ENCODE assay signal across 1 cellular context in genomic region chr15:43329960-43330779, GRCh38.
TF ChIP-seq lines count a peak whose summit lies in the region.

LCMT2 (minus strand) TSS chr15:43330573; CDS start chr15:43330489, 84 bp downstream.

TF ChIP-seq in HepG2, 621 proteins besides CTCF, POLR2A, EP300 and RAD21 (continued from another document and continues in another):
- TF ChIP-seq MAFF (IDR thresholded peaks at IDR 0.05; ENCODE audit: low read depth, low read length) (no peak), CAMTA2 (CRISPR knock-in tag; IDR thresholded peaks at IDR 0.05; ENCODE audit: borderline replicate concordance) (peak; percentile 94), FOXP1 (IDR thresholded peaks at IDR 0.05) (no peak), FOXP1 (CRISPR knock-in tag; IDR thresholded peaks at IDR 0.05) (no peak), ZNF121 (CRISPR knock-in tag; IDR thresholded peaks at IDR 0.05) (no peak), TMF1 (CRISPR knock-in tag; IDR thresholded peaks at IDR 0.05; ENCODE audit: low read depth) (no peak; the same call in 1 of the 2 replicates), GPBP1L1 (CRISPR knock-in tag; IDR thresholded peaks at IDR 0.05) (no peak), RFX1 (IDR thresholded peaks at IDR 0.05) (no peak), ZNF503 (CRISPR knock-in tag; IDR thresholded peaks at IDR 0.05) (peak; percentile 16; the same call in 1 of the 2 replicates), MAX (IDR thresholded peaks at IDR 0.05) (peak; percentile 91), ZNF350 (CRISPR knock-in tag; IDR thresholded peaks at IDR 0.05; ENCODE audit: borderline replicate concordance, low read depth) (peak; percentile 72; the same call in 1 of the 2 replicates), RNF2 (conservative IDR thresholded peaks at IDR 0.05; ENCODE audit: low read depth) (peak; percentile 76), SIX4 (CRISPR knock-in tag; IDR thresholded peaks at IDR 0.05) (0 out of 2 replicates have a peak, but pooled peaks have one; percentile 9), PHB2 (IDR thresholded peaks at IDR 0.05; ENCODE audit: partially characterized antibody) (no peak), HIC2 (CRISPR knock-in tag; IDR thresholded peaks at IDR 0.05; ENCODE audit: low read depth) (peak; percentile 12; the same call in 1 of the 2 replicates), ZNF558 (CRISPR knock-in tag; IDR thresholded peaks at IDR 0.05; ENCODE audit: borderline replicate concordance) (peak; percentile 84; the same call in 1 of the 2 replicates), NCOA2 (CRISPR knock-in tag; IDR thresholded peaks at IDR 0.05) (peak; percentile 8; the same call in 1 of the 2 replicates), MAFK (conservative IDR thresholded peaks at IDR 0.05 in 1 of 2, IDR thresholded peaks at IDR 0.05 in 1 of 2; ENCODE audit: low read length in 2 of 2) (no peak), ZNF781 (CRISPR knock-in tag; IDR thresholded peaks at IDR 0.05; ENCODE audit: borderline replicate concordance, not compliant biosample characterization) (peak; percentile 87), THAP7 (CRISPR knock-in tag; IDR thresholded peaks at IDR 0.05) (no peak), ZNF557 (CRISPR knock-in tag; IDR thresholded peaks at IDR 0.05) (no peak), TIGD3 (CRISPR knock-in tag; IDR thresholded peaks at IDR 0.05; ENCODE audit: borderline replicate concordance) (peak; percentile 63), ZBTB1 (CRISPR knock-in tag; IDR thresholded peaks at IDR 0.05; ENCODE audit: borderline replicate concordance) (no peak), SAFB2 (CRISPR knock-in tag; IDR thresholded peaks at IDR 0.05; ENCODE audit: borderline replicate concordance, low read depth) (no peak), ZNF205 (CRISPR knock-in tag; IDR thresholded peaks at IDR 0.05) (0 out of 2 replicates have a peak, but pooled peaks have one; percentile 34), NFIB (CRISPR knock-in tag; IDR thresholded peaks at IDR 0.05; ENCODE audit: borderline replicate concordance) (no peak), RNF219 (CRISPR knock-in tag; IDR thresholded peaks at IDR 0.05) (no peak; the same call in 1 of the 2 replicates), ZSCAN31 (CRISPR knock-in tag; IDR thresholded peaks at IDR 0.05; ENCODE audit: low read depth) (peak; percentile 31; the same call in 1 of the 2 replicates), ZNF256 (CRISPR knock-in tag; conservative IDR thresholded peaks at IDR 0.05) (0 out of 2 replicates have a peak, but pooled peaks have one; percentile 3), NFYB (CRISPR knock-in tag; IDR thresholded peaks at IDR 0.05) (peak; percentile 69), RBM39 (IDR thresholded peaks at IDR 0.05; ENCODE audit: low read depth, low read length, poor library complexity, severe bottlenecking) (no peak), ZNF772 (CRISPR knock-in tag; IDR thresholded peaks at IDR 0.05) (peak; percentile 86), PRPF4 (IDR thresholded peaks at IDR 0.05; ENCODE audit: low read depth, low read length, poor library complexity, severe bottlenecking) (no peak), ZNF124 (CRISPR knock-in tag; IDR thresholded peaks at IDR 0.05) (no peak), ATF6 (CRISPR knock-in tag; conservative IDR thresholded peaks at IDR 0.05) (no peak), ZNF253 (CRISPR knock-in tag; IDR thresholded peaks at IDR 0.05; ENCODE audit: borderline replicate concordance) (0 out of 2 replicates have a peak, but pooled peaks have one; percentile 23), LBX2 (CRISPR knock-in tag; IDR thresholded peaks at IDR 0.05; ENCODE audit: borderline replicate concordance) (0 out of 2 replicates have a peak, but pooled peaks have one; percentile 14), GTF2F1 (IDR thresholded peaks at IDR 0.05; ENCODE audit: low read length) (no peak), KAT7 (CRISPR knock-in tag; IDR thresholded peaks at IDR 0.05; ENCODE audit: borderline replicate concordance) (peak; percentile 92; the same call in 1 of the 2 replicates), RFX5 (IDR thresholded peaks at IDR 0.05; ENCODE audit: low read depth, low read length) (no peak; the same call in 1 of the 2 replicates), NFRKB (IDR thresholded peaks at IDR 0.05) (no peak), MYPOP (CRISPR knock-in tag; IDR thresholded peaks at IDR 0.05) (peak; percentile 99), POLR2AphosphoS5 (IDR thresholded peaks at IDR 0.05; ENCODE audit: low read depth, low read length) (peak; percentile 98), ZNF331 (CRISPR knock-in tag; IDR thresholded peaks at IDR 0.05) (peak; percentile 60; the same call in 1 of the 2 replicates), PBX3 (CRISPR knock-in tag; IDR thresholded peaks at IDR 0.05; ENCODE audit: borderline replicate concordance) (no peak), SP140L (CRISPR knock-in tag; IDR thresholded peaks at IDR 0.05; ENCODE audit: borderline replicate concordance) (peak; percentile 23; the same call in 1 of the 2 replicates), IRF9 (CRISPR knock-in tag; IDR thresholded peaks at IDR 0.05; ENCODE audit: borderline replicate concordance) (no peak; the same call in 1 of the 2 replicates)
